Comparison of ENCODE assay signal across 8 cellular contexts in genomic region chr10:60480865-60481563, GRCh38.
DNase-seq lines count a peak whose midpoint lies in the region; ATAC-seq, FAIRE-seq and TF ChIP-seq lines count a peak whose summit lies in the region.

No MANE protein-coding gene starts in this region.

- in situ Hi-C loops in mammary epithelial cell (cut with MboI; ENCODE audit: low sequenced_read_pairs in 2 of 2): no loop called here

- TF ChIP-seq CTCF in mammary epithelial cell (conservative IDR thresholded peaks at IDR 0.05 in 1 of 2, IDR thresholded peaks at IDR 0.05 in 1 of 2; ENCODE audit: extremely low read depth in 1 of 2, insufficient read depth in 1 of 2, low read depth in 1 of 2, low read length in 2 of 2) (no peak), thoracic aorta (IDR thresholded peaks at IDR 0.05) (no peak), mucosa of descending colon (IDR thresholded peaks at IDR 0.05) (no peak)

- ATAC-seq in thoracic aorta (ENCODE audit: insufficient number of reproducible peaks, low FRiP score, low read depth): peak; percentile 79
- ATAC-seq in mucosa of descending colon: no peak

- peak overlapping the region; percentile 66 for H3K4me2 ChIP-seq in mammary epithelial cell (ENCODE audit: insufficient read depth, low read depth, low read length)

- H3K36me3 ChIP-seq in mammary epithelial cell (ENCODE audit: insufficient read depth, low read length) (no peaks in the 10 kb centered on the region), thoracic aorta (no peaks in the 10 kb centered on the region), mucosa of descending colon (ENCODE audit: low read depth) (no peaks in the 10 kb centered on the region)

- no peaks in the 10 kb centered on the region for H3K27me3 ChIP-seq in mammary epithelial cell (ENCODE audit: insufficient read depth, low read length)
- H3K27me3 ChIP-seq in thoracic aorta (replicated peaks; ENCODE audit: insufficient read depth): no peaks in the 10 kb centered on the region

- H2AFZ ChIP-seq in mammary epithelial cell (ENCODE audit: low read depth, low read length): peak overlapping the region; percentile 86

- H3K9ac ChIP-seq in mammary epithelial cell (ENCODE audit: insufficient read depth, low read length): no peak overlapping the region

- POLR2A ChIA-PET in HEK293T (lab: Yijun Ruan, JAX): no interaction called here

- H3K9me3 ChIP-seq in mammary epithelial cell (replicated peaks; ENCODE audit: insufficient read depth, low read length): no peaks in the 10 kb centered on the region
- H3K9me3 ChIP-seq in thoracic aorta: no peaks in the 10 kb centered on the region
- H3K9me3 ChIP-seq in mucosa of descending colon: no peaks in the 10 kb centered on the region

- DNase-seq in HS-5 (ENCODE audit: low read depth) (peak; percentile 87), mammary epithelial cell (peak; percentile 86), thoracic aorta (ENCODE audit: low spot score) (peak; percentile 2), COR-L47 (lab: John Stamatoyannopoulos, UW) (no peak), AML-193 (lab: John Stamatoyannopoulos, UW) (no peak), HEK293T (ENCODE audit: extremely low spot score) (no peak), mucosa of descending colon (no peak)

- WGBS in mammary epithelial cell (ENCODE audit: low coverage, missing lambda C conversion rate): 36% methylated on average over 8 of the region's 8 CpGs

- H3K79me2 ChIP-seq in mammary epithelial cell (ENCODE audit: insufficient read depth, low read length): no peaks in the 10 kb centered on the region

- dilution Hi-C loops in mammary epithelial cell (cut with HindIII; ENCODE audit: low sequenced_read_pairs): no loop called here

- H3K4me1 ChIP-seq in mammary epithelial cell (ENCODE audit: insufficient read depth, low read length): peaks cover 13% of the 10 kb centered on the region
- H3K4me1 ChIP-seq in thoracic aorta (ENCODE audit: control insufficient read depth in 1 of 2, low read depth in 2 of 2): peaks cover 6 to 15% of the 10 kb centered on the region in 2 donors
- H3K4me1 ChIP-seq in mucosa of descending colon (ENCODE audit: low read depth): no peaks in the 10 kb centered on the region

- no peaks in the 10 kb centered on the region for H4K20me1 ChIP-seq in mammary epithelial cell (ENCODE audit: insufficient read depth, low read length)

- peak overlapping the region; percentile 33 for H3K27ac ChIP-seq in mammary epithelial cell (ENCODE audit: insufficient read depth, low read depth, low read length)
- H3K27ac ChIP-seq in thoracic aorta: no peak overlapping the region

- CTCF ChIA-PET in mammary epithelial cell (lab: Charles Lee; ENCODE audit: low non-redundant PET) (no interaction called here), HEK293T (lab: Yijun Ruan, JAX) (no interaction called here)

- intact Hi-C loops in mammary epithelial cell (cut with micrococcal nuclease): no loop called here
- intact Hi-C loops in mucosa of descending colon (cut with DNase I, micrococcal nuclease): no loop called here

- H3K4me3 ChIP-seq in mammary epithelial cell (replicated peaks in 1 of 3; ENCODE audit: insufficient read depth in 1 of 3, low read depth in 2 of 3, low read length in 3 of 3) (no peak overlapping the region), thoracic aorta (peak overlapping the region; percentile 38), mucosa of descending colon (no peak overlapping the region)

- FAIRE-seq in islet of Langerhans (lab: Jason Lieb, UNC): peak; percentile 98

- no TSS peak for BruUV-seq in mammary epithelial cell (replicated peaks; lab: Mats Ljungman, UMichigan)

TF ChIP-seq in HEK293T, 16 proteins besides CTCF, POLR2A, EP300 and RAD21:
- TF ChIP-seq FOXM1 (IDR thresholded peaks at IDR 0.05; ENCODE audit: borderline replicate concordance) (no peak), ZNF384 (IDR thresholded peaks at IDR 0.05) (no peak), SUZ12 (IDR thresholded peaks at IDR 0.05) (no peak), TARDBP (IDR thresholded peaks at IDR 0.05) (no peak), BHLHE40 (IDR thresholded peaks at IDR 0.05; ENCODE audit: borderline replicate concordance) (no peak), FOXK2 (IDR thresholded peaks at IDR 0.05) (no peak), ARNT (IDR thresholded peaks at IDR 0.05) (no peak), PKNOX1 (IDR thresholded peaks at IDR 0.05) (no peak), NFRKB (IDR thresholded peaks at IDR 0.05) (no peak), LEF1 (IDR thresholded peaks at IDR 0.05; ENCODE audit: borderline replicate concordance) (no peak), L3MBTL2 (conservative IDR thresholded peaks at IDR 0.05) (no peak)
TF ChIP-seq in HEK293T: peak in this region for 0.

Comparison
In these comparisons a context has a peak if more than half of its experiments do, and no peak if none do; other contexts are left out.
1. DNase-seq: peak in HS-5 (single experiment), mammary epithelial cell (single experiment) and thoracic aorta (single experiment); none in COR-L47 (single experiment), AML-193 (0 of 2), HEK293T (single experiment) and mucosa of descending colon (0 of 3).